8 cellular contexts compared by ENCODE assay signal in genomic region chr13:84137292-84137691, GRCh38.
A peak's percentile ranks its signal among the peaks of the same experiment; 100 is the strongest.
DNase-seq lines count a peak whose midpoint lies in the region; ATAC-seq, FAIRE-seq and TF ChIP-seq lines count a peak whose summit lies in the region.

No MANE protein-coding gene starts in this region.

- TF ChIP-seq CTCF in astrocyte of the cerebellum (IDR thresholded peaks at IDR 0.05; ENCODE audit: low read depth, low read length, missing control alignments), result no peak

- ATAC-seq in GM18519 (IDR thresholded peaks at IDR 0.05; ENCODE audit: low FRiP score, unreplicated experiment), result peak; percentile 87
- ATAC-seq in HG02870 (IDR thresholded peaks at IDR 0.05; ENCODE audit: unreplicated experiment), result peak; percentile 62

- DNase-seq in RCC 7860 (ENCODE audit: low spot score) (peak; percentile 55), astrocyte of the cerebellum (ENCODE audit: low read depth) (peak; percentile 15), T1000 (lab: John Stamatoyannopoulos, UW) (no peak), SKM-1 treated with dmso at 0.1 percent for 144 hours (lab: John Stamatoyannopoulos, UW; ENCODE audit: unreplicated experiment) (no peak), head of caudate nucleus (no peak)
- peak in 4 of 6 experiments; percentile 3 to 62 (median 45) for DNase-seq in stimulated activated naive CD4-positive, alpha-beta T cell (lab: John Stamatoyannopoulos, UW)

- intact Hi-C loops in head of caudate nucleus (cut with DNase I), result no loop called here

- FAIRE-seq in RCC 7860 (lab: Jason Lieb, UNC), result no peak

- no peak overlapping the region for H3K4me3 ChIP-seq in astrocyte of the cerebellum (ENCODE audit: low read depth, low read length)

- in situ Hi-C loops in astrocyte of the cerebellum (cut with HindIII; ENCODE audit: low sequenced_read_pairs), result no loop called here

Comparison
In these comparisons a context has a peak if more than half of its experiments do, and no peak if none do; other contexts are left out.
1. DNase-seq: peak in RCC 7860 (single experiment), astrocyte of the cerebellum (single experiment) and stimulated activated naive CD4-positive, alpha-beta T cell (4 of 6); none in T1000 (single experiment), SKM-1 treated with dmso at 0.1 percent for 144 hours (single experiment) and head of caudate nucleus (0 of 42).